16 cellular contexts compared by ENCODE assay signal in the genomic region with DNA sequence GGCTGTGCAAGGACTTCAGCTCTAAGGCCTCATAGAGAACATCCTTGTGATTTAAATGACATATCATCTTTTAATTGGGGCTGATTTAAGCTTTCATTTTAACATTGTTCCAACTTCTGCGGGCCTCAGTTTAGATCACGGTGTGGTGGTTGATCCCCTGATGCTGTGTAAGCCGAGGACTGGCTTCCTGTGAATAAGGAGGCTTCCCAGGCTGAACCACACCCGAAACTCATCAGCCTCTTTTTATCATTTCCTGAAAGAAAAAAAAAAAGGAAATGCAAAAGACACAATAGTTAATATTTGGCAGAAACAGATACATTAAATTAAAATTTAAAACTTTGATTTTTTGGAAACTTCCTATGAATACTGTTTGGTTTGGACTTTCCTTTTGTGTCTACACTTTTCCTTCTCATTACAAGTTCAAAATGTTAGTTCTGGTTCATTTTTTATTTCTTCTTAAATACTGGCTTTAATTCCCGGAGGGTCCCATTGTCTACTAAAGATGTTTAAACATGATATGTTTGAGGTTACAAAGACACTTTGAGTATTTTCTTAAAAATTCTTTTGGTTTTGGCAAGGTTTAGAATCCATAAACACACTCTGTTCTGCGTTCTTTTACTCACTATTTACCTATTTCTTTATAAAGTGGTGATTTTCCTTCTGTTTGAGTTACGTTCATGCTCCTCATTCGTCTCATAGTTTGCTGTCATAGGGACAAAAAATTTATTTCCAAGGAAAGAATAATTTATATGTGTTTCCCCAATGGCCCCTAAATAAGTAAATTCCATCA.
DNase-seq lines count a peak whose midpoint lies in the region; ATAC-seq, FAIRE-seq and TF ChIP-seq lines count a peak whose summit lies in the region.
"Had no signal": no experiment of that assay in that cellular context is flagged by ENCODE, and none has a peak within 500 bp of the region (broad histone marks: within the 10 kb centered on the region; RNA-seq: fewer than 3 reads in every experiment).

No MANE protein-coding gene starts in this region.

- H3K9ac ChIP-seq in PC-3 (ENCODE audit: low read length): peak overlapping the region; percentile 25

- H3K9me2 ChIP-seq in PC-3 (replicated peaks; ENCODE audit: low read length): no peaks in the 10 kb centered on the region

- peaks cover 5% of the 10 kb centered on the region; the same call in 1 of the 2 replicates for H3K36me3 ChIP-seq in PC-3 (ENCODE audit: low read depth, low read length)
- no peaks in the 10 kb centered on the region for H3K36me3 ChIP-seq in osteoblast (ENCODE audit: insufficient read depth, low read length)
- H3K36me3 ChIP-seq in thyroid gland: no peaks in the 10 kb centered on the region
- H3K36me3 ChIP-seq: BE2C, HAP-1 had no signal

- 68 to 71% methylated on average over 8 of the region's 8 CpGs for WGBS in thyroid gland, 2 donors

- no peaks in the 10 kb centered on the region for H4K20me1 ChIP-seq in PC-3 (ENCODE audit: low read length)
- H4K20me1 ChIP-seq in osteoblast (ENCODE audit: insufficient read depth, low read length): no peaks in the 10 kb centered on the region

- intact Hi-C loops in PC-3 (cut with micrococcal nuclease): loop anchor here (10.0 kb wide), 3 partner anchors 169 to 279 kb away; a partner anchor contains a TSS
- intact Hi-C loops in thyroid gland (cut with DNase I): no loop called here

- H3K27me3 ChIP-seq in PC-3 (ENCODE audit: low read length): no peaks in the 10 kb centered on the region
- H3K27me3 ChIP-seq in osteoblast (ENCODE audit: insufficient read depth, low read length): no peaks in the 10 kb centered on the region
- H3K27me3 ChIP-seq in thyroid gland: no peaks in the 10 kb centered on the region
- H3K27me3 ChIP-seq: BE2C had no signal

- POLR2A ChIA-PET in PC-3 (lab: Charles Lee; ENCODE audit: unreplicated experiment): no interaction called here

- no peaks in the 10 kb centered on the region for H3F3A ChIP-seq in PC-3 (ENCODE audit: low read length, unreplicated experiment)

- H3K4me2 ChIP-seq in PC-3 (ENCODE audit: low read length) (peak overlapping the region; percentile 18), osteoblast (ENCODE audit: insufficient read depth, low read length) (peak overlapping the region; percentile 63)

- H2AFZ ChIP-seq in PC-3 (ENCODE audit: low read length): no peak overlapping the region
- no peak overlapping the region for H2AFZ ChIP-seq in osteoblast (ENCODE audit: low read length)

- peak; percentile 80 for DNase-seq in AG10803 (ENCODE audit: low read depth)
- no peak for DNase-seq in PC-3
- no peak for DNase-seq in osteoblast (ENCODE audit: insufficient read length, low spot score, missing footprints)
- no peak for DNase-seq in thyroid gland
- DNase-seq in NCI-H524 (lab: John Stamatoyannopoulos, UW): no peak
- no peak for DNase-seq in activated effector memory CD4-positive, alpha-beta T cell treated with anti-CD3 and anti-CD28 coated beads, Interleukin-2, amount 50 U/mL, for 16 hours
- DNase-seq in stimulated activated CD4-positive, alpha-beta T cell treated with anti-CD3 and anti-CD28 coated beads, Interleukin-1b, Interleukin-23, amount 100 ng/mL, for 48 hours: no peak
- DNase-seq: ACHN, BE2C, Kasumi-1, NCI-H1417, NCI-H2029, NCI-H510A had no signal

- no peak for ATAC-seq in PC-3

- peak overlapping the region; percentile 65 for H3K27ac ChIP-seq in PC-3 (ENCODE audit: low read length)
- H3K27ac ChIP-seq in osteoblast (ENCODE audit: low read depth, low read length): peak overlapping the region; percentile 87
- no peak overlapping the region for H3K27ac ChIP-seq in thyroid gland
- H3K27ac ChIP-seq: RWPE1 had no signal

- H3K9me3 ChIP-seq in PC-3 (ENCODE audit: low read length): peaks cover 14% of the 10 kb centered on the region; the same call in 1 of the 2 replicates
- peaks cover 12% of the 10 kb centered on the region for H3K9me3 ChIP-seq in osteoblast (ENCODE audit: low read depth, low read length)
- no peaks in the 10 kb centered on the region for H3K9me3 ChIP-seq in thyroid gland
- H3K9me3 ChIP-seq: HAP-1 had no signal

- BruUV-seq in PC-3 (replicated peaks; lab: Mats Ljungman, UMichigan): no TSS peak

- TF ChIP-seq POLR2A in thyroid gland (IDR thresholded peaks at IDR 0.05): no peak

- H3K79me2 ChIP-seq in PC-3 (ENCODE audit: low read length) (no peaks in the 10 kb centered on the region), osteoblast (ENCODE audit: insufficient read depth, low read length) (no peaks in the 10 kb centered on the region)

- peaks cover 44% of the 10 kb centered on the region for H3K4me1 ChIP-seq in PC-3 (ENCODE audit: insufficient read depth, low read length)
- H3K4me1 ChIP-seq in osteoblast (ENCODE audit: insufficient read depth, low read length): peaks cover 51% of the 10 kb centered on the region
- no peaks in the 10 kb centered on the region for H3K4me1 ChIP-seq in thyroid gland
- H3K4me1 ChIP-seq: HAP-1 had no signal

- H3K4me3 ChIP-seq in AG10803 (ENCODE audit: low read length) (no peak overlapping the region), PC-3 (ENCODE audit: low read length) (no peak overlapping the region), osteoblast (ENCODE audit: insufficient read depth, low read length) (no peak overlapping the region), thyroid gland (replicated peaks in 1 of 3) (no peak overlapping the region)
- H3K4me3 ChIP-seq: HAP-1 had no signal

- peak; percentile 74 for FAIRE-seq in endometrium (lab: Jason Lieb, UNC)

- CTCF ChIA-PET in PC-3 (lab: Charles Lee): no interaction called here

- no peak for TF ChIP-seq CTCF in AG10803 (conservative IDR thresholded peaks at IDR 0.05; ENCODE audit: low read length)
- no peak for TF ChIP-seq CTCF in PC-3 (conservative IDR thresholded peaks at IDR 0.05; ENCODE audit: low read depth, low read length)
- no peak for TF ChIP-seq CTCF in osteoblast (IDR thresholded peaks at IDR 0.05; ENCODE audit: extremely low read depth, low read depth, low read length)
- TF ChIP-seq CTCF in thyroid gland (IDR thresholded peaks at IDR 0.05): no peak

Comparison
In these comparisons a context has a peak if more than half of its experiments do, and no peak if none do; other contexts are left out.
1. H3K27ac ChIP-seq: peak in PC-3 (single experiment) and osteoblast (single experiment); none in thyroid gland (0 of 3).